Comparison of ENCODE assay signal across 8 cellular contexts in the genomic region with DNA sequence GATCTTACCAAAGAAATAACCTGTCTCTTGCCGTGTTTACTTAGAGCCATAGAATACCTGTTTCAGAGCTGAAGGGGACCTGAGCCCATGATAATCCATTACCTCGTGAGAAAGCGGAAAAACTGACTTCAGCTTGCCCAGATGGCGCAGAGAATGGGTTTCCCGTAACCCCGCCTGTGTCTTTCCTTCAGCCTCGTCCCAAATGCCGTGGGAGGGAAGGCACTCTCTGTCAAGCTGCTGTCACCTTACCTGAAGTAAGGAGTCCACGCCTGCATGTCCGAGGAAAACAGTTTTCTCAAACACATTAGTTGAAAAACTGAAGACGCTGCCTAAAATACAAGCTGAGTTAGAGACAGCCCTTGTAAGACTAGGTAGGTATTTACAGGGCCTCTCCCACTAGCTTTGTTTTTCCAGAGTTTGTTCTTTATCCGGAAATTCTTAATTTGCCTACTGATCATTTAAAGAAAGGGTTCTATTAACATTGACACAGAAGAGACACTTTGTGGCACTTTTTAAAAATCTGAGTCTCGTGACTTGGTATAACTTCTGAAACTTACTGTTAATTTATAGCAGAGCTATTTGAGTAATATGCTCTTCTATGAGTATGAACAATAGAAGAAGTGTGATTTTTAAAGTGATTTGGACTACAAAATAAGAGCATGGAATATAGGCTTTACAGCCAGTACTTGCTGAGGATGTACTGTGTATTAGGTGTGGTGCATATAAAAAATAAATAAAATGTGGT. TPM values are rescaled to one million over a fixed set of nuclear protein-coding genes. Genes with fewer than 3 reads are reported as not detected.
DNase-seq lines count a peak whose midpoint lies in the region; ATAC-seq, FAIRE-seq and TF ChIP-seq lines count a peak whose summit lies in the region.

No MANE protein-coding gene starts in this region.

- intact Hi-C loops in GM12878 (cut with micrococcal nuclease; ENCODE audit: unreplicated experiment): loop anchor here (1.0 to 5.0 kb wide), 5 partner anchors 108 to 343 kb away; a partner anchor contains a TSS

- SMC1A ChIA-PET in GM12878 (lab: Charles Lee; ENCODE audit: uncharacterized antibody, unreplicated experiment): interaction anchor here (0.6 to 2.9 kb wide), 39 partner anchors 8 to 374 kb away, joined by 3 to 18 read pairs (median 5); no protein-coding TSS in a partner anchor

- in situ Hi-C loops in GM12878 (cut with MboI): loop anchor here (10.0 kb wide), 1 partner anchor 131 kb away; a partner anchor contains a TSS

- peak; percentile 53 for DNase-seq in GM23338 (ENCODE audit: low spot score)
- peak; percentile 14 to 48 for DNase-seq in SHP77 (lab: John Stamatoyannopoulos, UW)
- no peak for DNase-seq in GM12878 (ENCODE audit: low read depth, low spot score)
- no peak for DNase-seq in keratinocyte (ENCODE audit: low read depth, low spot score)
- peak; percentile 65 for DNase-seq in stimulated activated CD4-positive, alpha-beta T cell treated with anti-CD3 and anti-CD28 coated beads, Interleukin-15, amount 100 ng/mL, for 24 hours
- DNase-seq in dedifferentiated amniotic fluid mesenchymal stem cell (ENCODE audit: extremely low spot score): no peak
- DNase-seq in activated CD4-positive, CD25-positive, alpha-beta regulatory T cell treated with anti-CD3 and anti-CD28 coated beads, Interleukin-2, amount 50 U/mL, for 72 hours: no peak

- ATAC-seq in GM23338: peak; percentile 3
- no peak for ATAC-seq in GM12878

- H3K4me3 ChIP-seq in GM23338 (peak overlapping the region; percentile 87), GM12878 (peak overlapping the region; percentile 76), keratinocyte (ENCODE audit: control insufficient read depth in 2 of 3, extremely low read depth in 1 of 3, insufficient read depth in 2 of 3, low read depth in 1 of 3, low read length in 3 of 3) (peak overlapping the region; percentile 56 to 97 (median 93))

- H3K4me1 Mint-ChIP-seq in GM23338: peaks cover 23% of the 10 kb centered on the region

- H3K9me3 Mint-ChIP-seq in GM23338: peaks cover 24% of the 10 kb centered on the region

- RAD21 ChIA-PET in GM12878 (lab: Charles Lee; ENCODE audit: unreplicated experiment): interaction anchor here (0.8 to 3.6 kb wide), 25 partner anchors 10 to 378 kb away, joined by 3 to 45 read pairs (median 5); no protein-coding TSS in a partner anchor

- dilution Hi-C loops in keratinocyte (cut with MboI; ENCODE audit: extremely low pct_ligation_motif_present, low sequenced_read_pairs): no loop called here

- TF ChIP-seq POLR2A in GM12878 (IDR thresholded peaks at IDR 0.05; ENCODE audit: low read depth, low read length): no peak

- 2% methylated on average over 13 of the region's 13 CpGs for WGBS in GM12878 (ENCODE audit: insufficient coverage, insufficient replicate concordance, low lambda C conversion rate, missing lambda C conversion rate)

- POLR2A ChIA-PET in GM12878 (lab: Charles Lee): interaction anchor here (0.6 to 3.1 kb wide), 24 partner anchors 10 to 343 kb away, joined by 3 to 15 read pairs (median 6); no protein-coding TSS in a partner anchor

- CTCF ChIA-PET in GM12878 (lab: Yijun Ruan, JAX): interaction anchor here (0.9 to 2.1 kb wide), 12 partner anchors 9 to 344 kb away, joined by 3 to 17 read pairs (median 4); no protein-coding TSS in a partner anchor

- peaks cover 14% of the 10 kb centered on the region for H3K79me2 ChIP-seq in GM23338 (replicated peaks; ENCODE audit: insufficient read depth)
- peaks cover 40% of the 10 kb centered on the region for H3K79me2 ChIP-seq in GM12878 (ENCODE audit: control insufficient read depth, insufficient read depth, low read length)
- peaks cover 21% of the 10 kb centered on the region for H3K79me2 ChIP-seq in keratinocyte (ENCODE audit: control insufficient read depth, insufficient read depth, low read length)

- no peaks in the 10 kb centered on the region for H3K27me3 ChIP-seq in GM23338 (ENCODE audit: insufficient read depth)
- H3K27me3 ChIP-seq in GM12878 (replicated peaks in 1 of 2; ENCODE audit: control insufficient read depth in 2 of 2, insufficient read depth in 2 of 2, low read length in 1 of 2): no peaks in the 10 kb centered on the region
- H3K27me3 ChIP-seq in keratinocyte (ENCODE audit: control insufficient read depth, extremely low read depth, insufficient read depth, low read length): no peaks in the 10 kb centered on the region

- H3K27ac ChIP-seq in 22Rv1: peak overlapping the region; percentile 96
- H3K27ac ChIP-seq in GM23338 (ENCODE audit: low read depth): peak overlapping the region; percentile 93
- H3K27ac ChIP-seq in GM12878 (ENCODE audit: control insufficient read depth, insufficient read depth): peak overlapping the region; percentile 88
- peak overlapping the region; percentile 92 for H3K27ac ChIP-seq in keratinocyte (ENCODE audit: control insufficient read depth, insufficient read depth, low read length)

- H3K4me2 ChIP-seq in GM23338 (peak overlapping the region; percentile 92), GM12878 (ENCODE audit: control insufficient read depth, insufficient read depth) (peak overlapping the region; percentile 52), keratinocyte (ENCODE audit: control insufficient read depth, extremely low read depth, insufficient read depth, low read depth, low read length) (peak overlapping the region; percentile 100)

- BruUV-seq in GM12878 (replicated peaks; lab: Mats Ljungman, UMichigan): TSS peak; percentile 88

- TF ChIP-seq RAD21 in GM12878 (IDR thresholded peaks at IDR 0.05; ENCODE audit: insufficient read depth, low read depth, low read length): no peak

- peaks cover 55% of the 10 kb centered on the region for H3K36me3 Mint-ChIP-seq in GM23338 (ENCODE audit: low read depth)

- H3K27me3 Mint-ChIP-seq in GM23338 (ENCODE audit: insufficient read depth, low read depth, poor library complexity): peaks cover 5% of the 10 kb centered on the region

- FAIRE-seq in GM12878 (lab: Jason Lieb, UNC): peak; percentile 56
- FAIRE-seq in keratinocyte (lab: Jason Lieb, UNC): peak; percentile 68

- peaks cover 9% of the 10 kb centered on the region; the same call in 1 of the 2 replicates for H3F3A ChIP-seq in GM23338 (replicated peaks; ENCODE audit: low read depth)

- H3K27ac Mint-ChIP-seq in GM23338: peak overlapping the region; percentile 91

- no peaks in the 10 kb centered on the region for H3K9me2 ChIP-seq in GM23338 (ENCODE audit: insufficient read depth)

- no peak for TF ChIP-seq EP300 in GM12878 (IDR thresholded peaks at IDR 0.05; ENCODE audit: borderline replicate concordance in 1 of 2, control insufficient read depth in 1 of 2, low read depth in 2 of 2, low read length in 2 of 2)

- H3K4me3 Mint-ChIP-seq in GM23338: peak overlapping the region; percentile 89

- peak overlapping the region; percentile 83 for H2AFZ ChIP-seq in GM23338
- peak overlapping the region; percentile 47 for H2AFZ ChIP-seq in GM12878 (ENCODE audit: control insufficient read depth, low read depth, low read length)
- H2AFZ ChIP-seq in keratinocyte (ENCODE audit: control insufficient read depth, low read length): peak overlapping the region; percentile 83

- H3K9me3 ChIP-seq in GM12878 (replicated peaks; ENCODE audit: control insufficient read depth, insufficient read depth, low read length): peaks cover 2% of the 10 kb centered on the region; the same call in 1 of the 3 replicates
- H3K9me3 ChIP-seq in keratinocyte (ENCODE audit: control insufficient read depth, low read depth, low read length): no peaks in the 10 kb centered on the region

- H4K20me1 ChIP-seq in GM23338 (replicated peaks; ENCODE audit: insufficient read depth) (peaks cover 5% of the 10 kb centered on the region; the same call in 1 of the 2 replicates), GM12878 (ENCODE audit: control insufficient read depth, insufficient read depth) (no peaks in the 10 kb centered on the region), keratinocyte (ENCODE audit: control insufficient read depth, extremely low read depth, insufficient read depth, low read length) (no peaks in the 10 kb centered on the region)

- no peak for TF ChIP-seq CTCF in 22Rv1 (IDR thresholded peaks at IDR 0.05)
- no peak for TF ChIP-seq CTCF in GM23338 (conservative IDR thresholded peaks at IDR 0.05; ENCODE audit: low read depth in 2 of 2)
- TF ChIP-seq CTCF in GM12878 (IDR thresholded peaks at IDR 0.05 in 2 of 3, conservative IDR thresholded peaks at IDR 0.05 in 1 of 3; ENCODE audit: control insufficient read depth in 2 of 3, extremely low read depth in 1 of 3, insufficient read depth in 1 of 3, low read depth in 3 of 3, low read length in 3 of 3): no peak
- TF ChIP-seq CTCF in keratinocyte (optimal IDR thresholded peaks at IDR 0.05 in 1 of 3, IDR thresholded peaks at IDR 0.05 in 1 of 3, conservative IDR thresholded peaks at IDR 0.05 in 1 of 3; ENCODE audit: extremely low read depth in 1 of 3, insufficient read depth in 2 of 3, low read length in 3 of 3): no peak

- peaks cover 14% of the 10 kb centered on the region for H3K4me1 ChIP-seq in GM23338 (ENCODE audit: insufficient read depth)
- peaks cover 5% of the 10 kb centered on the region; the same call in 1 of the 2 replicates for H3K4me1 ChIP-seq in GM12878 (ENCODE audit: control insufficient read depth, insufficient read depth, low read length)
- peaks cover 11% of the 10 kb centered on the region for H3K4me1 ChIP-seq in keratinocyte (ENCODE audit: control insufficient read depth, extremely low read depth, insufficient read depth, low read length)

- H3K9me1 ChIP-seq in keratinocyte (ENCODE audit: control insufficient read depth, extremely low read depth, insufficient read depth, low read length): no peaks in the 10 kb centered on the region

- H3K9ac ChIP-seq in GM12878 (ENCODE audit: control insufficient read depth, insufficient read depth, low read length) (peak overlapping the region; percentile 70), keratinocyte (ENCODE audit: control insufficient read depth, extremely low read depth, insufficient read depth, low read length) (peak overlapping the region; percentile 92)

- H3K36me3 ChIP-seq in GM23338 (ENCODE audit: insufficient read depth) (peaks cover 14% of the 10 kb centered on the region; the same call in 1 of the 2 replicates), GM12878 (ENCODE audit: control insufficient read depth in 2 of 2, insufficient read depth in 2 of 2, low read length in 1 of 2) (peaks cover 0 to 9% of the 10 kb centered on the region in 2 experiments; a peak in 2 of 4 replicates), keratinocyte (ENCODE audit: control insufficient read depth in 2 of 2, extremely low read depth in 1 of 2, insufficient read depth in 2 of 2, low read length in 2 of 2) (peaks cover 8 to 12% of the 10 kb centered on the region in 2 experiments)

RNA-seq across cellular contexts. Expression of a gene that starts 1.3 kb away (rescaled TPM):
- 38.6 and 47.2 TPM in 2 replicates for total RNA-seq in GM23338 (2014; rRNA removed; shearing (Covaris generic))
- polyA plus RNA-seq in GM23338 (2016; fragmentation: Nextera tagmentation; extraction: Ambion mirVana) (24.8 and 25.1 TPM in 2 replicates), GM12878 (2011; rRNA removed) (34.1 and 46.8 TPM in 2 replicates), GM12878 (2014; fragmentation: Illumina TruSeq; extraction: Trizol) (38.6 and 48.2 TPM in 2 replicates), GM12878 (2014; fragmentation: Nextera tagmentation; extraction: Ambion mirVana) (10 to 100 TPM in 1 of 2 experiments, 1 to 10 TPM in 1; 7.2 to 10.4 TPM), GM12878 (2014; rRNA removed) (22.1 and 27.6 TPM in 2 replicates), GM12878 (2016; fragmentation: Nextera tagmentation; extraction: Ambion mirVana) (10 to 100 TPM; 18.9 to 20.3 TPM), keratinocyte (17.8 to 44.2 TPM (median 36.0 TPM) in 3 replicates)
- 142 and 145 TPM in 2 replicates for total RNA-seq in GM12878 (2013; cell fraction: nucleolus; rRNA removed)
- total RNA-seq in GM12878 (2014; rRNA removed) (37.8 and 44.4 TPM in 2 replicates), GM12878 (2014; rRNA removed; fragmentation: Illumina TruSeq; extraction: Trizol) (57.7 and 59.3 TPM in 2 replicates), GM12878 (2021) (45.4 and 45.7 TPM in 2 replicates)
- polyA plus RNA-seq in GM12878 (2011; ENCODE audit: low read depth): 8.1 TPM
- 12.9 and 14.5 TPM in 2 replicates for polyA plus RNA-seq in GM12878 (2011; cell fraction: cytosol; rRNA removed)
- polyA plus RNA-seq in GM12878 (2011; cell fraction: nucleus; rRNA removed): 24.4 and 27.8 TPM in 2 replicates
- polyA plus RNA-seq in GM12878 (2012): 12.7 and 19.8 TPM in 2 replicates
- 74.9 and 118 TPM in 2 replicates for polyA minus RNA-seq in GM12878 (2011; rRNA and poly(A)+ RNA removed)
- polyA minus RNA-seq in GM12878 (2011; cell fraction: cytosol; rRNA and poly(A)+ RNA removed): 21.0 and 25.7 TPM in 2 replicates
- polyA minus RNA-seq in GM12878 (2011; cell fraction: nucleus; rRNA and poly(A)+ RNA removed): 66.0 and 100 TPM in 2 replicates
- polyA plus RNA-seq in keratinocyte (2011; ENCODE audit: low read depth): 97.6 TPM
- polyA plus RNA-seq in keratinocyte (2011; cell fraction: cytosol; rRNA removed): 17.0 and 64.7 TPM in 2 replicates
- 62.8 and 67.5 TPM in 2 replicates for polyA plus RNA-seq in keratinocyte (2011; cell fraction: nucleus; rRNA removed)
- polyA plus RNA-seq in keratinocyte (2012; ENCODE audit: low replicate concordance): 16.8 and 33.2 TPM in 2 replicates
- polyA minus RNA-seq in keratinocyte: 28.4 to 171 TPM (median 142 TPM) in 3 replicates
- 30.3 TPM for polyA minus RNA-seq in keratinocyte (2011; cell fraction: cytosol; rRNA and poly(A)+ RNA removed)
- 79.8 and 174 TPM in 2 replicates for polyA minus RNA-seq in keratinocyte (2011; cell fraction: nucleus; rRNA and poly(A)+ RNA removed)

Comparison
In these comparisons a context has a peak if more than half of its experiments do, and no peak if none do; other contexts are left out.
1. DNase-seq: peak in GM23338 (single experiment), SHP77 (2 of 2) and stimulated activated CD4-positive, alpha-beta T cell treated with anti-CD3 and anti-CD28 coated beads, Interleukin-15, amount 100 ng/mL, for 24 hours (single experiment); none in GM12878 (single experiment), keratinocyte (single experiment), dedifferentiated amniotic fluid mesenchymal stem cell (single experiment) and activated CD4-positive, CD25-positive, alpha-beta regulatory T cell treated with anti-CD3 and anti-CD28 coated beads, Interleukin-2, amount 50 U/mL, for 72 hours (single experiment).
2. Peak in every context shown above with its lines, with median percentiles within 50 percentile points of each other: H3K27ac ChIP-seq, H2AFZ ChIP-seq, H3K4me2 ChIP-seq and H3K4me3 ChIP-seq.